ENCODE assay signal across 27 cellular contexts in the genomic region with DNA sequence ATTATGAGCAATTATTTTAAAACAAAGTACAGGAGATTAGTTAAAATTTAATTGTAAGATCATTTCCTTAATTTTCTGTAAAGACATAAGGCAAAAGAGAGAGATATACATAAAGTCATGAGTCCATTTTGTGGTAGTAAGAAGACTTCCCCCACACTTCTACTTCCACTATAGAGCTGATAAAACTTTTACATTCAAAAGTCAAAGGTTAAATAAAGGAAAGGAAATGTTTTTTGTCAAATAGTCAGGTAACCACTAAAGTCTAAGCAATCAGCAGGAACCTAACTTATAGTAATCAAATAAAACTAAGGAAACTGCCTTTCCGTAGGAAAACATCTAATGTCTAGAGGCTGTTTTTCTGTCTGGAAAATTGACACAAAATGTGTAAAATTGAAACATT.
A peak's percentile ranks its signal among the peaks of the same experiment; 100 is the strongest.
DNase-seq lines count a peak whose midpoint lies in the region; ATAC-seq and TF ChIP-seq lines count a peak whose summit lies in the region.
"Had no signal": no experiment of that assay in that cellular context is flagged by ENCODE, and none has a peak within 500 bp of the region (broad histone marks: within the 10 kb centered on the region; RNA-seq: fewer than 3 reads in every experiment).

No MANE protein-coding gene starts in this region.

- H3F3A ChIP-seq in neural progenitor cell (ENCODE audit: low read depth): no peaks in the 10 kb centered on the region

- H3K9ac ChIP-seq in endodermal cell (ENCODE audit: extremely low read depth, low read length, poor library complexity, severe bottlenecking) (no peak overlapping the region), neural progenitor cell (no peak overlapping the region)
- H3K9ac ChIP-seq: KMS-11, SK-N-SH had no signal

- TF ChIP-seq CTCF in 22Rv1 (IDR thresholded peaks at IDR 0.05) (no peak), endodermal cell (conservative IDR thresholded peaks at IDR 0.05) (no peak), osteocyte (IDR thresholded peaks at IDR 0.05) (no peak), neural progenitor cell (IDR thresholded peaks at IDR 0.05) (no peak)

- H3K27ac Mint-ChIP-seq in endodermal cell (peak overlapping the region; percentile 48), osteocyte (ENCODE audit: unreplicated experiment) (peak overlapping the region; percentile 9), neural progenitor cell (no peak overlapping the region)
- H3K27ac Mint-ChIP-seq: CD14-positive monocyte had no signal

- 95 to 100% methylated on average over 1 of the region's 1 CpG for WGBS in endodermal cell (ENCODE audit: insufficient coverage in 1 of 2, insufficient read length in 1 of 2), 2 experiments

- H3K4me1 Mint-ChIP-seq in endodermal cell (peaks cover 20% of the 10 kb centered on the region), osteocyte (ENCODE audit: unreplicated experiment) (peaks cover 5% of the 10 kb centered on the region), neural progenitor cell (peaks cover 5% of the 10 kb centered on the region)

- H3K27ac ChIP-seq in 22Rv1 (peak overlapping the region; percentile 81), endodermal cell (ENCODE audit: low read depth, low read length) (no peak overlapping the region), neural progenitor cell (no peak overlapping the region)
- H3K27ac ChIP-seq: KMS-11, Peyer's patch had no signal

- H3K4me1 ChIP-seq in endodermal cell (ENCODE audit: control insufficient read depth, insufficient read depth, low read length) (peaks cover 3% of the 10 kb centered on the region), neural progenitor cell (peaks cover 6% of the 10 kb centered on the region)

- DNase-seq in OCI-M1 (lab: John Stamatoyannopoulos, UW) (peak; percentile 66), endodermal cell (no peak), osteocyte (ENCODE audit: extremely low spot score, unreplicated experiment) (no peak), NCI-H1930 (lab: John Stamatoyannopoulos, UW) (no peak), neural progenitor cell (ENCODE audit: low spot score) (no peak)
- DNase-seq: 8988T, ACHN, BE2C, Calu3, DMS153, H7, IMR-90, NCI-H1092, NCI-H1417 treated with DMSO at 0.1 percent for 48 hours, NCI-H1694 treated with DMSO at 0.1 percent for 48 hours, NCI-H2081 treated with DMSO at 0.1 percent for 48 hours, NCI-H2171, NCI-H226, NCI-H510A, NCI-H69, Peyer's patch, SIG-M5, SK-N-SH had no signal

- no peaks in the 10 kb centered on the region for H3K9me3 Mint-ChIP-seq in endodermal cell
- no peaks in the 10 kb centered on the region for H3K9me3 Mint-ChIP-seq in osteocyte (ENCODE audit: unreplicated experiment)
- H3K9me3 Mint-ChIP-seq in neural progenitor cell: no peaks in the 10 kb centered on the region

- no peak overlapping the region for H3K4me2 ChIP-seq in neural progenitor cell
- H3K4me2 ChIP-seq: KMS-11, SK-N-SH had no signal

- H3K4me3 Mint-ChIP-seq in endodermal cell (no peak overlapping the region), osteocyte (ENCODE audit: unreplicated experiment) (no peak overlapping the region), neural progenitor cell (no peak overlapping the region)
- H3K4me3 Mint-ChIP-seq: CD14-positive monocyte had no signal

- H3K27me3 ChIP-seq in endodermal cell (ENCODE audit: control insufficient read depth, insufficient read depth, low read length, poor library complexity, severe bottlenecking) (no peaks in the 10 kb centered on the region), neural progenitor cell (no peaks in the 10 kb centered on the region)
- H3K27me3 ChIP-seq: BE2C, Peyer's patch had no signal

- no peaks in the 10 kb centered on the region for H3K79me2 ChIP-seq in neural progenitor cell (ENCODE audit: low read depth)

- H3K4me3 ChIP-seq in endodermal cell (ENCODE audit: low read length): no peak overlapping the region
- H3K4me3 ChIP-seq in neural progenitor cell: no peak overlapping the region
- H3K4me3 ChIP-seq: Peyer's patch had no signal

- H3K27me3 Mint-ChIP-seq in endodermal cell (ENCODE audit: insufficient read depth) (no peaks in the 10 kb centered on the region), osteocyte (ENCODE audit: unreplicated experiment) (no peaks in the 10 kb centered on the region), neural progenitor cell (ENCODE audit: insufficient read depth, low read depth) (no peaks in the 10 kb centered on the region)

- H3K36me3 ChIP-seq in endodermal cell (ENCODE audit: control insufficient read depth, insufficient read depth, low read length): no peaks in the 10 kb centered on the region
- no peaks in the 10 kb centered on the region for H3K36me3 ChIP-seq in neural progenitor cell
- H3K36me3 ChIP-seq: BE2C, Peyer's patch had no signal

- no peak overlapping the region for H2AFZ ChIP-seq in neural progenitor cell (replicated peaks)

- H3K36me3 Mint-ChIP-seq in endodermal cell (ENCODE audit: low read depth) (no peaks in the 10 kb centered on the region), osteocyte (ENCODE audit: unreplicated experiment) (no peaks in the 10 kb centered on the region), neural progenitor cell (no peaks in the 10 kb centered on the region)

- ATAC-seq in HG02623 (IDR thresholded peaks at IDR 0.05; ENCODE audit: unreplicated experiment): no peak

- no peaks in the 10 kb centered on the region for H4K20me1 ChIP-seq in neural progenitor cell (ENCODE audit: low read depth)

- H3K9me3 ChIP-seq in endodermal cell (ENCODE audit: control insufficient read depth, low read length) (no peaks in the 10 kb centered on the region), neural progenitor cell (ENCODE audit: low read depth) (no peaks in the 10 kb centered on the region)
- H3K9me3 ChIP-seq: BE2C, Peyer's patch, SK-N-SH had no signal
